16 cellular contexts compared by ENCODE assay signal in the genomic region with DNA sequence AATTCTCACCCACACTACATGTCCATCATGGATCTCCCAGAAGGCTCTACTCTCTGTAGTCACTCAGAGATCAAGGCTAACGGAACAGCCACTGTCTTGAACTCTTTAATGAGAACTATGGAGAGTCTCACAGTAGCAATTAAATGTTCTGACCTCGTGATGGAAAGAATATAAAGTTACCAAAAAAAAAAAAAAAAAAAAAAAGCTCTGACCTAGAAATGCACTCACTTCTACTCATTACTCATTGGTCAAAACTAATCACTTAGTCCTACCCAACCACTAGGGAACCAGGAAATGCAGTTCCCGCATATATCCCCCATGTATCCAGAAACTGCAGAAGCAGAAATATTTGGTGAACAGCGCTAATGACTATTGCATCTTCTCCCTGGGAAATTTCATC. TPM values are rescaled to one million over a fixed set of nuclear protein-coding genes. Genes with fewer than 3 reads are reported as not detected.
A peak's percentile ranks its signal among the peaks of the same experiment; 100 is the strongest.
DNase-seq lines count a peak whose midpoint lies in the region; ATAC-seq, FAIRE-seq and TF ChIP-seq lines count a peak whose summit lies in the region.
"Had no signal": no experiment of that assay in that cellular context is flagged by ENCODE, and none has a peak within 500 bp of the region (broad histone marks: within the 10 kb centered on the region; RNA-seq: fewer than 3 reads in every experiment).

No MANE protein-coding gene starts in this region.

- CTCF ChIA-PET in GM10248 (lab: Yijun Ruan, JAX) = no interaction called here

- no peak for TF ChIP-seq CTCF in GM10248 (IDR thresholded peaks at IDR 0.05; ENCODE audit: control extremely low read depth, extremely low read depth, low read depth, missing control alignments)
- TF ChIP-seq CTCF in smooth muscle cell (IDR thresholded peaks at IDR 0.05; ENCODE audit: borderline replicate concordance, insufficient read depth, poor library complexity, severe bottlenecking) = no peak

- ATAC-seq in activated naive CD8-positive, alpha-beta T cell treated with anti-CD3 and anti-CD28 coated beads, Interleukin-2, amount 50 U/mL, for 24 hours = no peak
- ATAC-seq in activated T-helper 17 cell treated with anti-CD3 and anti-CD28 coated beads, Interleukin-2, amount 50 U/mL, for 72 hours (replicated peaks) = no peak

- H3K27me3 Mint-ChIP-seq in activated naive CD8-positive, alpha-beta T cell = no peaks in the 10 kb centered on the region
- H3K27me3 Mint-ChIP-seq in activated naive CD8-positive, alpha-beta T cell treated with anti-CD3 and anti-CD28 coated beads, Interleukin-2, amount 50 U/mL, for 24 hours = peaks cover 3% of the 10 kb centered on the region
- no peaks in the 10 kb centered on the region for H3K27me3 Mint-ChIP-seq in activated T-helper 17 cell treated with anti-CD3 and anti-CD28 coated beads, Interleukin-2, amount 50 U/mL, for 72 hours
- H3K27me3 Mint-ChIP-seq in immature natural killer cell (ENCODE audit: low read depth in 3 of 3) = peaks cover 2 to 7% (median 6%) of the 10 kb centered on the region in 3 donors
- H3K27me3 Mint-ChIP-seq: CD4-positive, CD25-positive, alpha-beta regulatory T cell; IgD-negative memory B cell had no signal

- no peak overlapping the region for H3K9ac ChIP-seq in smooth muscle cell (ENCODE audit: low read depth)

- WGBS in smooth muscle cell (ENCODE audit: low lambda C conversion rate) = 90% methylated on average over 4 of the region's 4 CpGs

- H3K36me3 Mint-ChIP-seq in activated naive CD8-positive, alpha-beta T cell = peaks cover 6% of the 10 kb centered on the region
- peaks cover 4% of the 10 kb centered on the region for H3K36me3 Mint-ChIP-seq in activated naive CD8-positive, alpha-beta T cell treated with anti-CD3 and anti-CD28 coated beads, Interleukin-2, amount 50 U/mL, for 24 hours (ENCODE audit: low read depth)
- H3K36me3 Mint-ChIP-seq in activated T-helper 17 cell treated with anti-CD3 and anti-CD28 coated beads, Interleukin-2, amount 50 U/mL, for 72 hours (ENCODE audit: low read depth) = no peaks in the 10 kb centered on the region
- peaks cover 0 to 4% (median 0%) of the 10 kb centered on the region in 3 donors for H3K36me3 Mint-ChIP-seq in immature natural killer cell
- H3K36me3 Mint-ChIP-seq: IgD-negative memory B cell had no signal

- no peaks in the 10 kb centered on the region for H4K20me1 ChIP-seq in smooth muscle cell (ENCODE audit: low read depth)

- no peaks in the 10 kb centered on the region for H3K27me3 ChIP-seq in smooth muscle cell (ENCODE audit: low read depth)

- H3K27ac Mint-ChIP-seq in activated naive CD8-positive, alpha-beta T cell = peak overlapping the region; percentile 100
- no peak overlapping the region for H3K27ac Mint-ChIP-seq in activated naive CD8-positive, alpha-beta T cell treated with anti-CD3 and anti-CD28 coated beads, Interleukin-2, amount 50 U/mL, for 24 hours
- peak overlapping the region; percentile 76 for H3K27ac Mint-ChIP-seq in activated T-helper 17 cell treated with anti-CD3 and anti-CD28 coated beads, Interleukin-2, amount 50 U/mL, for 72 hours
- H3K27ac Mint-ChIP-seq in immature natural killer cell = peak overlapping the region in 3 of 6 donors; percentile 4 to 97 (median 19)
- H3K27ac Mint-ChIP-seq: H9 had no signal

- no peak for DNase-seq in activated naive CD8-positive, alpha-beta T cell treated with anti-CD3 and anti-CD28 coated beads, Interleukin-2, amount 50 U/mL, for 24 hours
- no peak for DNase-seq in immature natural killer cell
- DNase-seq in GM10248 (ENCODE audit: extremely low spot score) = no peak
- DNase-seq in frontal cortex (ENCODE audit: low spot score in 2 of 2) = no peak
- DNase-seq in smooth muscle cell (lab: John Stamatoyannopoulos, UW; ENCODE audit: unreplicated experiment) = no peak
- DNase-seq: ACHN; AML-193; CD4-positive, CD25-positive, alpha-beta regulatory T cell; H9; NCI-H187; NCI-H345; NCI-H69; SHP77 treated with DMSO at 0.1 percent for 48 hours had no signal

- H3K4me2 ChIP-seq in smooth muscle cell = no peak overlapping the region

- no peaks in the 10 kb centered on the region for H3K9me3 ChIP-seq in smooth muscle cell (replicated peaks; ENCODE audit: low read depth)

- no peaks in the 10 kb centered on the region for H3F3A ChIP-seq in smooth muscle cell (ENCODE audit: low read depth)

- H3K4me3 Mint-ChIP-seq in activated naive CD8-positive, alpha-beta T cell = no peak overlapping the region
- H3K4me3 Mint-ChIP-seq in activated naive CD8-positive, alpha-beta T cell treated with anti-CD3 and anti-CD28 coated beads, Interleukin-2, amount 50 U/mL, for 24 hours = no peak overlapping the region
- no peak overlapping the region for H3K4me3 Mint-ChIP-seq in activated T-helper 17 cell treated with anti-CD3 and anti-CD28 coated beads, Interleukin-2, amount 50 U/mL, for 72 hours
- H3K4me3 Mint-ChIP-seq in immature natural killer cell = peak overlapping the region in 3 of 5 donors; percentile 0 to 26 (median 21)
- H3K4me3 Mint-ChIP-seq: H9 had no signal

- no peak overlapping the region for H2AFZ ChIP-seq in smooth muscle cell (ENCODE audit: low read depth)

- H3K4me1 Mint-ChIP-seq in activated naive CD8-positive, alpha-beta T cell (ENCODE audit: low read depth) = peaks cover 53% of the 10 kb centered on the region
- peaks cover 51% of the 10 kb centered on the region for H3K4me1 Mint-ChIP-seq in activated naive CD8-positive, alpha-beta T cell treated with anti-CD3 and anti-CD28 coated beads, Interleukin-2, amount 50 U/mL, for 24 hours
- peaks cover 39% of the 10 kb centered on the region for H3K4me1 Mint-ChIP-seq in activated T-helper 17 cell treated with anti-CD3 and anti-CD28 coated beads, Interleukin-2, amount 50 U/mL, for 72 hours
- H3K4me1 Mint-ChIP-seq in immature natural killer cell = peaks cover 38 to 39% of the 10 kb centered on the region in 2 donors

- POLR2A ChIA-PET in GM10248 (lab: Yijun Ruan, JAX) = no interaction called here

- H3K79me2 ChIP-seq in smooth muscle cell (ENCODE audit: low read depth) = no peaks in the 10 kb centered on the region

- H3K4me3 ChIP-seq in smooth muscle cell = no peak overlapping the region

- H3K4me1 ChIP-seq in smooth muscle cell (ENCODE audit: low read depth) = no peaks in the 10 kb centered on the region

- H3K27ac ChIP-seq in smooth muscle cell (ENCODE audit: low read depth) = no peak overlapping the region

- H3K9me3 Mint-ChIP-seq in activated naive CD8-positive, alpha-beta T cell (ENCODE audit: low read depth) = peaks cover 4% of the 10 kb centered on the region
- peaks cover 13% of the 10 kb centered on the region for H3K9me3 Mint-ChIP-seq in activated naive CD8-positive, alpha-beta T cell treated with anti-CD3 and anti-CD28 coated beads, Interleukin-2, amount 50 U/mL, for 24 hours
- peaks cover 5% of the 10 kb centered on the region for H3K9me3 Mint-ChIP-seq in activated T-helper 17 cell treated with anti-CD3 and anti-CD28 coated beads, Interleukin-2, amount 50 U/mL, for 72 hours
- H3K9me3 Mint-ChIP-seq in immature natural killer cell = no peaks in the 10 kb centered on the region

- no peaks in the 10 kb centered on the region for H3K36me3 ChIP-seq in smooth muscle cell (ENCODE audit: low read depth)

- FAIRE-seq in frontal cortex (lab: Jason Lieb, UNC) = no peak

RNA-seq across cellular contexts. Expression of a gene that starts 29.4 kb away (rescaled TPM):
- total RNA-seq in activated T-helper 17 cell treated with anti-CD3 and anti-CD28 coated beads, Interleukin-2, amount 50 U/mL, for 72 hours = 10 to 100 TPM in 1 of 2 donors, 1 to 10 TPM in 1; 9.9 to 16.3 TPM
- polyA plus RNA-seq in immature natural killer cell (10 to 100 TPM in 2 of 3 donors, 1 to 10 TPM in 1; 9.8 to 17.7 (median 13.6) TPM), smooth muscle cell (10.0 and 13.9 TPM in 2 replicates)
- total RNA-seq in frontal cortex (113 TPM), smooth muscle cell (12.0 and 16.8 TPM in 2 replicates)

RNA-seq across cellular contexts. Expression of a gene that starts 46.4 kb away (rescaled TPM):
- total RNA-seq in activated T-helper 17 cell treated with anti-CD3 and anti-CD28 coated beads, Interleukin-2, amount 50 U/mL, for 72 hours = 1 to 10 TPM; 2.4 to 3.4 TPM
- under 1 TPM in 2 of 3 donors, not detected in 1; 0.54 TPM for polyA plus RNA-seq in immature natural killer cell
- 118 TPM for total RNA-seq in frontal cortex
- 11.0 and 14.7 TPM in 2 replicates for total RNA-seq in smooth muscle cell
- polyA plus RNA-seq in smooth muscle cell = 8.0 and 9.1 TPM in 2 replicates

Comparison
In these comparisons a context has a peak if more than half of its experiments do, and no peak if none do; other contexts are left out.
1. H3K4me3 Mint-ChIP-seq: peak in immature natural killer cell (3 of 5); none in activated naive CD8-positive, alpha-beta T cell (single experiment), activated naive CD8-positive, alpha-beta T cell treated with anti-CD3 and anti-CD28 coated beads, Interleukin-2, amount 50 U/mL, for 24 hours (single experiment) and activated T-helper 17 cell treated with anti-CD3 and anti-CD28 coated beads, Interleukin-2, amount 50 U/mL, for 72 hours (single experiment).